ENCODE assay signal across 17 cellular contexts in the genomic region with DNA sequence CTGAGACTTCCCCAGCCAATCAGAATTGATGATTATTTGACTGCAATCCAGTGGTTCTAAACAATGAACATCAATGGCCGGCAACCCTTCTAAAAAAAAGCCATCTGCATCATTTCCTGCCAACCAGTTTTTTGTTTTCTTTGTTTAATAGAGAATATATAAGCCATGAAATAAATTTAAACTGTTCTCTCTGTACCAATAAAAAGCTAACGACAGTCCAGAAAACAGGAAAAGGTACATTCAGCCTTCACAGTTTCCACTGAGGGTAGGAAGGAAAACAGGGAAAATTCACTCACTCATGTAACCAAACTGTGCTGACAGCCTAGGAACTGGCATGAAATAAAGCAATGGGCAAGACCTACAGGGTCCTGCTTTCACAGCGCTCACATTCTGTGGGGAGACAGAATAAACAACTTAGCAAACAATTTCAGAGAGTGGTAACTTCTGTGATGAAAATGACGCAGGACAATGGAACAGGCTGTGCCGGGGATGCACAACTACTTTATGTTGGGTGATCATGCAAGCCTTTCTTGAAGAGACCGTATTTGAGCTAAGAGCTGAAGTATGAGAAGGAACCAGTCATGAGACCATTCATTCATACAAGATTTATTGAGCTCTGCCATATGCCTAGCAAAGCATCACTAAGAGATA.
"Had no signal": no experiment of that assay in that cellular context is flagged by ENCODE, and none has a peak within 500 bp of the region (broad histone marks: within the 10 kb centered on the region; RNA-seq: fewer than 3 reads in every experiment).

No MANE protein-coding gene starts in this region.

- H3K4me3 ChIP-seq: esophagus squamous epithelium, upper lobe of right lung had no signal

- H3K27me3 ChIP-seq: brain microvascular endothelial cell, esophagus squamous epithelium, upper lobe of right lung had no signal

- H3K9me3 Mint-ChIP-seq: dendritic cell treated with granulocyte-macrophage colony-stimulating factor and Interleukin-4, amounts not matched to agents 40 ng/mL and 50 ng/mL, for 4 days had no signal

- H3K9me3 ChIP-seq: esophagus squamous epithelium, upper lobe of right lung had no signal

- DNase-seq: activated CD4-positive, alpha-beta T cell treated with anti-CD3 and anti-CD28 coated beads, Interleukin-2, amount 50 U/mL, for 1 hour; activated gamma-delta T cell; activated T-cell treated with anti-CD3 and anti-CD28 coated beads, Interleukin-2, amount 50 U/mL, for 24 hours; amygdala; brain microvascular endothelial cell; cerebellar nuclear complex; esophagus squamous epithelium; foreskin fibroblast; head of caudate nucleus; kidney; SIG-M5; small intestine; T-helper 17 cell; upper lobe of right lung had no signal

- H3K4me1 ChIP-seq: esophagus squamous epithelium, upper lobe of right lung had no signal

- H3K36me3 ChIP-seq: brain microvascular endothelial cell, esophagus squamous epithelium, upper lobe of right lung had no signal

- H3K36me3 Mint-ChIP-seq: activated naive CD8-positive, alpha-beta T cell; stimulated activated memory B cell treated with anti-CD40 and anti-IgM and Interleukin-4, amounts not matched to agents 10 μg/mL and 1 μg/mL and 100 μg/mL, for 72 hours had no signal

- H3K4me3 Mint-ChIP-seq: activated naive CD8-positive, alpha-beta T cell; activated T-cell treated with anti-CD3 and anti-CD28 coated beads, Interleukin-2, amount 50 U/mL, for 24 hours; dendritic cell treated with granulocyte-macrophage colony-stimulating factor and Interleukin-4, amounts not matched to agents 40 ng/mL and 50 ng/mL, for 4 days; stimulated activated memory B cell treated with anti-CD40 and anti-IgM and Interleukin-4, amounts not matched to agents 10 μg/mL and 1 μg/mL and 100 μg/mL, for 72 hours; T-helper 17 cell had no signal

- H3K27ac Mint-ChIP-seq: activated naive CD8-positive, alpha-beta T cell; activated T-cell treated with anti-CD3 and anti-CD28 coated beads, Interleukin-2, amount 50 U/mL, for 24 hours; dendritic cell treated with granulocyte-macrophage colony-stimulating factor and Interleukin-4, amounts not matched to agents 40 ng/mL and 50 ng/mL, for 4 days; stimulated activated memory B cell treated with anti-CD40 and anti-IgM and Interleukin-4, amounts not matched to agents 10 μg/mL and 1 μg/mL and 100 μg/mL, for 72 hours; T-helper 17 cell had no signal

- H3K27ac ChIP-seq: brain microvascular endothelial cell, upper lobe of right lung had no signal

- ATAC-seq: stimulated activated memory B cell treated with anti-CD40 and anti-IgM and Interleukin-4, amounts not matched to agents 10 μg/mL and 1 μg/mL and 100 μg/mL, for 72 hours; T-helper 17 cell; upper lobe of right lung had no signal

- H3K27me3 Mint-ChIP-seq: activated T-cell treated with anti-CD3 and anti-CD28 coated beads, Interleukin-2, amount 50 U/mL, for 24 hours; dendritic cell treated with granulocyte-macrophage colony-stimulating factor and Interleukin-4, amounts not matched to agents 40 ng/mL and 50 ng/mL, for 4 days; stimulated activated memory B cell treated with anti-CD40 and anti-IgM and Interleukin-4, amounts not matched to agents 10 μg/mL and 1 μg/mL and 100 μg/mL, for 72 hours; T-helper 17 cell had no signal

- H3K4me1 Mint-ChIP-seq: stimulated activated memory B cell treated with anti-CD40 and anti-IgM and Interleukin-4, amounts not matched to agents 10 μg/mL and 1 μg/mL and 100 μg/mL, for 72 hours; T-helper 17 cell had no signal
